Comparison of ENCODE assay signal across 17 cellular contexts in genomic region chr3:196662711-196663571, GRCh38. TPM values are rescaled to one million over a fixed set of nuclear protein-coding genes. Genes with fewer than 3 reads are reported as not detected.
DNase-seq lines count a peak whose midpoint lies in the region; ATAC-seq, FAIRE-seq and TF ChIP-seq lines count a peak whose summit lies in the region.
"Had no signal": no experiment of that assay in that cellular context is flagged by ENCODE, and none has a peak within 500 bp of the region (broad histone marks: within the 10 kb centered on the region; RNA-seq: fewer than 3 reads in every experiment).

No MANE protein-coding gene starts in this region.

- in situ Hi-C loops in Panc1 (cut with HindIII; ENCODE audit: low pct_unique_long_range_greater_than_20kb, low sequenced_read_pairs): no loop called here

- H3F3A ChIP-seq in neural progenitor cell (ENCODE audit: low read depth): peaks cover 27% of the 10 kb centered on the region

- intact Hi-C loops in Panc1 (cut with micrococcal nuclease; ENCODE audit: unreplicated experiment) (no loop called here), stomach (cut with DNase I; ENCODE audit: low total_unique reads) (no loop called here)

- H3K27ac Mint-ChIP-seq in endothelial cell (ENCODE audit: unreplicated experiment): peak overlapping the region; percentile 61
- H3K27ac Mint-ChIP-seq in neural progenitor cell: peak overlapping the region; percentile 72
- H3K27ac Mint-ChIP-seq: activated naive CD4-positive, alpha-beta T cell treated with anti-CD3 and anti-CD28 coated beads, Interleukin-2, amount 50 U/mL, for 72 hours; T-helper 1 cell treated with Interleukin-12 subunit alpha and Interleukin-12 subunit beta and Interleukin-4 antibody, amounts not matched to agents 30 μg/mL and 1 μg/mL, for 36 hours had no signal

- no TSS peak for BruUV-seq in Panc1 (replicated peaks; lab: Mats Ljungman, UMichigan)

- no peak for FAIRE-seq in GM12892 (lab: Jason Lieb, UNC)

- no peak for ATAC-seq in Panc1
- no peak for ATAC-seq in HG03139 (IDR thresholded peaks at IDR 0.05; ENCODE audit: unreplicated experiment)
- ATAC-seq: activated naive CD4-positive, alpha-beta T cell treated with anti-CD3 and anti-CD28 coated beads, Interleukin-2, amount 50 U/mL, for 72 hours; HCT116 had no signal

- CTCF ChIA-PET in Panc1 (lab: Charles Lee): interaction anchor here (0.6 kb wide), 1 partner anchor 15 kb away, joined by 5 read pairs; no protein-coding TSS in a partner anchor

- no peaks in the 10 kb centered on the region for H3K27me3 ChIP-seq in Panc1 (ENCODE audit: control insufficient read depth, insufficient read depth, low read length)
- H3K27me3 ChIP-seq in neural progenitor cell: no peaks in the 10 kb centered on the region
- no peaks in the 10 kb centered on the region for H3K27me3 ChIP-seq in stomach
- H3K27me3 ChIP-seq: cardiac muscle cell had no signal

- peaks cover 30% of the 10 kb centered on the region for H3K4me1 Mint-ChIP-seq in endothelial cell (ENCODE audit: unreplicated experiment)
- H3K4me1 Mint-ChIP-seq in neural progenitor cell: peaks cover 32% of the 10 kb centered on the region

- H4K20me1 ChIP-seq in neural progenitor cell (ENCODE audit: low read depth): no peaks in the 10 kb centered on the region

- H3K27me3 Mint-ChIP-seq in endothelial cell (ENCODE audit: unreplicated experiment): peaks cover 3% of the 10 kb centered on the region
- peaks cover under 1% of the 10 kb centered on the region for H3K27me3 Mint-ChIP-seq in neural progenitor cell (ENCODE audit: insufficient read depth, low read depth)

- no peak overlapping the region for H3K4me3 ChIP-seq in Panc1 (ENCODE audit: low read depth in 2 of 2, low read length in 2 of 2)
- H3K4me3 ChIP-seq in neural progenitor cell: no peak overlapping the region
- H3K4me3 ChIP-seq in stomach: no peak overlapping the region
- H3K4me3 ChIP-seq: cardiac muscle cell had no signal

- no peaks in the 10 kb centered on the region for H3K9me3 Mint-ChIP-seq in endothelial cell (ENCODE audit: unreplicated experiment)
- H3K9me3 Mint-ChIP-seq in neural progenitor cell: no peaks in the 10 kb centered on the region
- H3K9me3 Mint-ChIP-seq: activated naive CD4-positive, alpha-beta T cell treated with anti-CD3 and anti-CD28 coated beads, Interleukin-2, amount 50 U/mL, for 72 hours; T-helper 1 cell treated with Interleukin-12 subunit alpha and Interleukin-12 subunit beta and Interleukin-4 antibody, amounts not matched to agents 30 μg/mL and 1 μg/mL, for 36 hours had no signal

- H3K4me2 ChIP-seq in neural progenitor cell: no peak overlapping the region

- H3K4me1 ChIP-seq in Panc1 (ENCODE audit: control insufficient read depth, insufficient read depth, low read length): peaks cover 16% of the 10 kb centered on the region
- H3K4me1 ChIP-seq in neural progenitor cell: peaks cover 30% of the 10 kb centered on the region
- H3K4me1 ChIP-seq in stomach: peaks cover 0 to 7% (median 0%) of the 10 kb centered on the region in 4 donors

- no peak overlapping the region for H2AFZ ChIP-seq in neural progenitor cell (replicated peaks)

- H3K9ac ChIP-seq in neural progenitor cell: no peak overlapping the region

- TF ChIP-seq POLR2A in stomach (IDR thresholded peaks at IDR 0.05) (no peak), GM12892 (IDR thresholded peaks at IDR 0.05; ENCODE audit: low read depth, low read length) (no peak; the same call in none of the 2 replicates)

- no peaks in the 10 kb centered on the region for H3K9me3 ChIP-seq in Panc1 (ENCODE audit: control insufficient read depth, insufficient read depth, low read depth, low read length)
- H3K9me3 ChIP-seq in neural progenitor cell (ENCODE audit: low read depth): no peaks in the 10 kb centered on the region
- no peaks in the 10 kb centered on the region for H3K9me3 ChIP-seq in stomach

- TF ChIP-seq EP300 in stomach (IDR thresholded peaks at IDR 0.05): no peak

- H3K36me3 Mint-ChIP-seq in endothelial cell (ENCODE audit: low read depth, unreplicated experiment) (peaks cover 14% of the 10 kb centered on the region), neural progenitor cell (no peaks in the 10 kb centered on the region)

- H3K4me3 Mint-ChIP-seq in endothelial cell (ENCODE audit: unreplicated experiment) (no peak overlapping the region), neural progenitor cell (no peak overlapping the region)
- H3K4me3 Mint-ChIP-seq: T-helper 1 cell treated with Interleukin-12 subunit alpha and Interleukin-12 subunit beta and Interleukin-4 antibody, amounts not matched to agents 30 μg/mL and 1 μg/mL, for 36 hours had no signal

- H3K79me2 ChIP-seq in neural progenitor cell (ENCODE audit: low read depth): no peaks in the 10 kb centered on the region

- no peaks in the 10 kb centered on the region for H3K36me3 ChIP-seq in Panc1 (ENCODE audit: control insufficient read depth, insufficient read depth, low read length)
- no peaks in the 10 kb centered on the region for H3K36me3 ChIP-seq in neural progenitor cell
- peaks cover 0 to 23% (median 9%) of the 10 kb centered on the region in 4 donors for H3K36me3 ChIP-seq in stomach
- H3K36me3 ChIP-seq: cardiac muscle cell had no signal

- TF ChIP-seq CTCF in Panc1 (IDR thresholded peaks at IDR 0.05) (no peak), endothelial cell (IDR thresholded peaks at IDR 0.05; ENCODE audit: unreplicated experiment) (no peak), neural progenitor cell (IDR thresholded peaks at IDR 0.05) (no peak), stomach (IDR thresholded peaks at IDR 0.05) (no peak)

- DNase-seq in EH (ENCODE audit: low read depth): peak; percentile 55
- no peak for DNase-seq in Panc1 (ENCODE audit: low read depth, low spot score)
- DNase-seq in endothelial cell (ENCODE audit: low spot score): no peak
- DNase-seq in neural progenitor cell (ENCODE audit: low spot score): no peak
- DNase-seq in stomach: no peak
- no peak for DNase-seq in NCI-H345 (lab: John Stamatoyannopoulos, UW)
- no peak for DNase-seq in GM12892 (ENCODE audit: insufficient read length)
- DNase-seq: activated CD4-positive, alpha-beta T cell treated with anti-CD3 and anti-CD28 coated beads for 4 hours; DMS 273 treated with DMSO at 0.1 percent for 48 hours; effector CD4-positive, alpha-beta T cell; NCI-H1092; stimulated activated CD4-positive, alpha-beta T cell treated with anti-CD3 and anti-CD28 coated beads, Interleukin-1b, Interleukin-23, amount 100 ng/mL, for 48 hours had no signal

- 55 to 76% (median 73%) methylated on average over 15 of the region's 15 CpGs for WGBS in stomach, 5 donors

- peak overlapping the region; percentile 12; the same call in 1 of the 2 replicates for H3K27ac ChIP-seq in Panc1 (ENCODE audit: low read length)
- H3K27ac ChIP-seq in neural progenitor cell: no peak overlapping the region
- H3K27ac ChIP-seq in stomach: no peak overlapping the region
- H3K27ac ChIP-seq: cardiac muscle cell had no signal

- POLR2A ChIA-PET in Panc1 (lab: Charles Lee): no interaction called here

RNA-seq across cellular contexts. Expression of gene NRROS, which starts 23.4 kb away (rescaled TPM):
- total RNA-seq in Panc1 (2021; ENCODE audit: unreplicated experiment) (8.8 TPM), endothelial cell (ENCODE audit: unreplicated experiment) (18.6 TPM), neural progenitor cell (ENCODE audit: low replicate concordance) (0.58 and 1.7 TPM in 2 replicates), stomach (1 to 10 TPM in 3 of 5 donors, under 1 TPM in 1, not detected in 1; 0.45 to 5.5 (median 1.6) TPM)
- 9.9 TPM for polyA plus RNA-seq in Panc1 (2012; ENCODE audit: insufficient read length)
- polyA plus RNA-seq in stomach: 1 to 10 TPM in 2 of 3 donors, under 1 TPM in 1; 0.85 to 1.4 (median 1.3) TPM
- polyA plus RNA-seq in GM12892 (2012; ENCODE audit: missing spikeins): 11.6 TPM
- polyA plus RNA-seq: cardiac muscle cell had no signal

RNA-seq across cellular contexts. Expression of gene CEP19, which starts 49.1 kb away (rescaled TPM):
- total RNA-seq in Panc1 (2021; ENCODE audit: unreplicated experiment) (7.1 TPM), endothelial cell (ENCODE audit: unreplicated experiment) (6.0 TPM), neural progenitor cell (ENCODE audit: low replicate concordance) (7.0 and 7.7 TPM in 2 replicates), stomach (1 to 10 TPM in 1 of 5 donors, under 1 TPM in 1, not detected in 3; 0.18 to 1.8 TPM)
- polyA plus RNA-seq in Panc1 (2012; ENCODE audit: insufficient read length): 4.5 TPM
- 1 to 10 TPM in 2 of 3 donors, under 1 TPM in 1; 0.63 to 3.1 (median 2.7) TPM for polyA plus RNA-seq in stomach
- polyA plus RNA-seq in GM12892 (2012; ENCODE audit: missing spikeins): 4.4 TPM

RNA-seq across cellular contexts. Expression of gene PIGX, which starts 49.2 kb away (rescaled TPM):
- total RNA-seq in Panc1 (2021; ENCODE audit: unreplicated experiment): 85.7 TPM
- polyA plus RNA-seq in Panc1 (2012; ENCODE audit: insufficient read length): 33.2 TPM
- total RNA-seq in endothelial cell (ENCODE audit: unreplicated experiment): 35.7 TPM
- 35.5 and 61.4 TPM in 2 replicates for total RNA-seq in neural progenitor cell (ENCODE audit: low replicate concordance)
- 10 to 100 TPM in 4 of 5 donors, 1 to 10 TPM in 1; 4.6 to 60.8 (median 27.5) TPM for total RNA-seq in stomach
- polyA plus RNA-seq in stomach: 10 to 100 TPM in 2 of 3 donors, 1 to 10 TPM in 1; 7.6 to 11.3 (median 10.3) TPM
- polyA plus RNA-seq in GM12892 (2012; ENCODE audit: missing spikeins): 26.4 TPM
